Comparison of ENCODE assay signal across 21 cellular contexts in the genomic region with DNA sequence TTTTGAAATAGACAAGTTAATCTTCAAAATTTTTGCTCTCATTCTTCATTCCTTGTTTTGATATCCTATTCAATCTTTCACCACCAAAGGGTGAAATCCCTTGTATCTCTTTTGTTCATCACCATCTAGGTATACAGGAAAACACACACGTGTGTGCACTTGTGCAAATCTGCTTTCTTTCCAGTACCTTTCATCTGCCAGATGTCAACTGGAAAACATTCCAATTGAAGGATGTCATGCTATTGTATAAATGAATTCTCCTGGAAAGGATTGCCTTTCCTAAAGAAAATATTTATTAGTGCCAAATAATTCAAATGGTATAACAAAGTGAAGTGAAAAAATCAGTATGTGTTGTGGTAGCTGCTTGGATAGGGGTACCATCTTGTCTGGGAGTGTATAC.
DNase-seq lines count a peak whose midpoint lies in the region; ATAC-seq and TF ChIP-seq lines count a peak whose summit lies in the region.
"Had no signal": no experiment of that assay in that cellular context is flagged by ENCODE, and none has a peak within 500 bp of the region (broad histone marks: within the 10 kb centered on the region; RNA-seq: fewer than 3 reads in every experiment).

No MANE protein-coding gene starts in this region.

- peaks cover 10% of the 10 kb centered on the region for H3K9me3 Mint-ChIP-seq in activated naive CD8-positive, alpha-beta T cell treated with anti-CD3 and anti-CD28 coated beads, Interleukin-2, amount 50 U/mL, for 24 hours

- H3K36me3 Mint-ChIP-seq in activated naive CD8-positive, alpha-beta T cell treated with anti-CD3 and anti-CD28 coated beads, Interleukin-2, amount 50 U/mL, for 24 hours (ENCODE audit: low read depth) = no peaks in the 10 kb centered on the region
- H3K36me3 Mint-ChIP-seq: IgD-negative memory B cell had no signal

- H3K27ac Mint-ChIP-seq in activated naive CD8-positive, alpha-beta T cell treated with anti-CD3 and anti-CD28 coated beads, Interleukin-2, amount 50 U/mL, for 24 hours = no peak overlapping the region
- H3K27ac Mint-ChIP-seq: B cell, HFFc6, IgD-negative memory B cell had no signal

- no peaks in the 10 kb centered on the region for H3K4me1 Mint-ChIP-seq in activated naive CD8-positive, alpha-beta T cell treated with anti-CD3 and anti-CD28 coated beads, Interleukin-2, amount 50 U/mL, for 24 hours
- H3K4me1 Mint-ChIP-seq: B cell, IgD-negative memory B cell had no signal

- H3K27me3 Mint-ChIP-seq in activated naive CD8-positive, alpha-beta T cell treated with anti-CD3 and anti-CD28 coated beads, Interleukin-2, amount 50 U/mL, for 24 hours = peaks cover 2% of the 10 kb centered on the region
- H3K27me3 Mint-ChIP-seq: B cell, IgD-negative memory B cell had no signal

- H3K4me3 Mint-ChIP-seq in activated naive CD8-positive, alpha-beta T cell treated with anti-CD3 and anti-CD28 coated beads, Interleukin-2, amount 50 U/mL, for 24 hours = no peak overlapping the region
- H3K4me3 Mint-ChIP-seq: B cell, HFFc6, IgD-negative memory B cell had no signal

- H3K27ac ChIP-seq in foreskin keratinocyte = no peak overlapping the region
- H3K27ac ChIP-seq: HL-60, SJSA1 had no signal

- TF ChIP-seq CTCF in HFF-Myc (IDR thresholded peaks at IDR 0.05; ENCODE audit: low read depth, low read length, missing control alignments) = no peak
- TF ChIP-seq CTCF in epithelial cell of esophagus (IDR thresholded peaks at IDR 0.05; ENCODE audit: insufficient read depth, low read depth, low read length, missing control alignments) = no peak
- TF ChIP-seq CTCF in foreskin keratinocyte (conservative IDR thresholded peaks at IDR 0.05) = no peak

- peak; percentile 2 for DNase-seq in HFF-Myc (ENCODE audit: extremely low read depth, low read depth)
- DNase-seq in astrocyte of the hippocampus (ENCODE audit: low read depth, low spot score) = peak; percentile 23
- peak; percentile 18 for DNase-seq in epithelial cell of esophagus (ENCODE audit: low read depth)
- DNase-seq in foreskin keratinocyte = peak; percentile 16 to 37
- no peak for DNase-seq in activated naive CD8-positive, alpha-beta T cell treated with anti-CD3 and anti-CD28 coated beads, Interleukin-2, amount 50 U/mL, for 24 hours
- no peak for DNase-seq in T1000 (lab: John Stamatoyannopoulos, UW)
- DNase-seq in A172 (ENCODE audit: low spot score) = no peak
- DNase-seq: HFFc6, Kasumi-1, MG63, NCI-H1048, NCI-H1436, NCI-H2029, NCI-H446 treated with DMSO at 0.1 percent for 48 hours, SW 1271 had no signal

- peak; percentile 20 for ATAC-seq in foreskin keratinocyte
- no peak for ATAC-seq in HG03442 (IDR thresholded peaks at IDR 0.05; ENCODE audit: unreplicated experiment)
- no peak for ATAC-seq in activated naive CD8-positive, alpha-beta T cell treated with anti-CD3 and anti-CD28 coated beads, Interleukin-2, amount 50 U/mL, for 24 hours
- ATAC-seq: Panc1 had no signal

- no peak overlapping the region for H3K4me3 ChIP-seq in HFF-Myc (replicated peaks; ENCODE audit: low read depth, low read length)
- no peak overlapping the region for H3K4me3 ChIP-seq in epithelial cell of esophagus (ENCODE audit: low read length)
- H3K4me3 ChIP-seq: MG63, SJSA1 had no signal

- H3K4me1 ChIP-seq in foreskin keratinocyte = no peaks in the 10 kb centered on the region
- H3K4me1 ChIP-seq: SJSA1 had no signal

- no peaks in the 10 kb centered on the region for H3K27me3 ChIP-seq in foreskin keratinocyte
- H3K27me3 ChIP-seq: MG63, SJSA1 had no signal

Comparison
In these comparisons a context has a peak if more than half of its experiments do, and no peak if none do; other contexts are left out.
1. DNase-seq: peak in HFF-Myc (single experiment), astrocyte of the hippocampus (single experiment), epithelial cell of esophagus (single experiment) and foreskin keratinocyte (2 of 2); none in activated naive CD8-positive, alpha-beta T cell treated with anti-CD3 and anti-CD28 coated beads, Interleukin-2, amount 50 U/mL, for 24 hours (single experiment), T1000 (single experiment) and A172 (single experiment).